8 cellular contexts compared by ENCODE assay signal in genomic region chr1:161962094-161962887, GRCh38.
DNase-seq lines count a peak whose midpoint lies in the region; ATAC-seq and TF ChIP-seq lines count a peak whose summit lies in the region.

No MANE protein-coding gene starts in this region.

- peaks cover 30% of the 10 kb centered on the region for H3K36me3 Mint-ChIP-seq in activated T-helper 1 cell treated with anti-CD3 and anti-CD28 coated beads, Interleukin-12 subunit alpha, Interleukin-12 subunit beta, Interleukin-2, Interleukin-4 antibody, amounts not matched to agents 30 ng/mL and 10 ng/mL and 1 ng/mL, durations not matched to agents 14 hours and 24 hours and 36 hours (ENCODE audit: low read depth)

- peak overlapping the region; percentile 89 for H3K27ac Mint-ChIP-seq in activated T-helper 1 cell treated with anti-CD3 and anti-CD28 coated beads, Interleukin-12 subunit alpha, Interleukin-12 subunit beta, Interleukin-2, Interleukin-4 antibody, amounts not matched to agents 30 ng/mL and 10 ng/mL and 1 ng/mL, durations not matched to agents 14 hours and 24 hours and 36 hours

- no peaks in the 10 kb centered on the region for H3K9me3 ChIP-seq in AG04450 (ENCODE audit: control insufficient read depth, insufficient read depth, low read length)

- intact Hi-C loops in activated T-helper 1 cell treated with anti-CD3 and anti-CD28 coated beads, Interleukin-12 subunit alpha, Interleukin-12 subunit beta, Interleukin-2, Interleukin-4 antibody, amounts not matched to agents 30 ng/mL and 10 ng/mL and 1 ng/mL, durations not matched to agents 14 hours and 24 hours and 36 hours (cut with micrococcal nuclease): loop anchor here (1.0 kb wide), 3 partner anchors 47 to 599 kb away; partner anchors contain the start of gene UAP1

- peak overlapping the region; percentile 55 for H3K4me3 ChIP-seq in AG04450 (ENCODE audit: low read depth, low read length)

- no peaks in the 10 kb centered on the region for H3K27me3 ChIP-seq in AG04450 (ENCODE audit: control insufficient read depth, insufficient read depth, low read length)

- DNase-seq in AG04450 (ENCODE audit: low read depth, low spot score) (peak; percentile 56), hepatic stellate cell (ENCODE audit: low spot score) (peak; percentile 78), GOT3 (lab: John Stamatoyannopoulos, UW) (no peak), NOMO-1 (lab: John Stamatoyannopoulos, UW; ENCODE audit: unreplicated experiment in 2 of 2) (no peak)
- peak; percentile 5 for DNase-seq in activated T-helper 1 cell treated with anti-CD3 and anti-CD28 coated beads, Interleukin-12 subunit alpha, Interleukin-12 subunit beta, Interleukin-2, Interleukin-4 antibody, amounts not matched to agents 30 ng/mL and 10 ng/mL and 1 ng/mL, durations not matched to agents 14 hours and 24 hours and 36 hours (ENCODE audit: low spot score)
- DNase-seq in stimulated activated CD8-positive, alpha-beta memory T cell treated with anti-CD3 and anti-CD28 coated beads, Interleukin-7, amount 100 ng/mL, for 48 hours (ENCODE audit: extremely low read depth in 1 of 2, low read depth in 1 of 2): peak; percentile 11

- CTCF ChIA-PET in AG04450 (lab: Charles Lee): interaction anchor here (1.0 to 1.2 kb wide), 2 partner anchors 75 to 170 kb away, joined by 3 to 5 read pairs; no protein-coding TSS in a partner anchor

- H3K27ac ChIP-seq in AG04450 (ENCODE audit: low read depth, low read length): peak overlapping the region; percentile 96

- peaks cover 19% of the 10 kb centered on the region for H3K4me1 Mint-ChIP-seq in activated T-helper 1 cell treated with anti-CD3 and anti-CD28 coated beads, Interleukin-12 subunit alpha, Interleukin-12 subunit beta, Interleukin-2, Interleukin-4 antibody, amounts not matched to agents 30 ng/mL and 10 ng/mL and 1 ng/mL, durations not matched to agents 14 hours and 24 hours and 36 hours (ENCODE audit: low read depth)

- no peaks in the 10 kb centered on the region for H3K9me3 Mint-ChIP-seq in activated T-helper 1 cell treated with anti-CD3 and anti-CD28 coated beads, Interleukin-12 subunit alpha, Interleukin-12 subunit beta, Interleukin-2, Interleukin-4 antibody, amounts not matched to agents 30 ng/mL and 10 ng/mL and 1 ng/mL, durations not matched to agents 14 hours and 24 hours and 36 hours

- peak overlapping the region; percentile 77 for H3K4me3 Mint-ChIP-seq in activated T-helper 1 cell treated with anti-CD3 and anti-CD28 coated beads, Interleukin-12 subunit alpha, Interleukin-12 subunit beta, Interleukin-2, Interleukin-4 antibody, amounts not matched to agents 30 ng/mL and 10 ng/mL and 1 ng/mL, durations not matched to agents 14 hours and 24 hours and 36 hours

- TF ChIP-seq CTCF in AG04450 (IDR thresholded peaks at IDR 0.05; ENCODE audit: low read depth, low read length): no peak

- no peaks in the 10 kb centered on the region for H3K27me3 Mint-ChIP-seq in activated T-helper 1 cell treated with anti-CD3 and anti-CD28 coated beads, Interleukin-12 subunit alpha, Interleukin-12 subunit beta, Interleukin-2, Interleukin-4 antibody, amounts not matched to agents 30 ng/mL and 10 ng/mL and 1 ng/mL, durations not matched to agents 14 hours and 24 hours and 36 hours (ENCODE audit: insufficient read depth)

- POLR2A ChIA-PET in AG04450 (lab: Yijun Ruan, JAX): no interaction called here

- ATAC-seq in GM19395 (IDR thresholded peaks at IDR 0.05; ENCODE audit: unreplicated experiment) (peak; percentile 86), HG03442 (IDR thresholded peaks at IDR 0.05; ENCODE audit: unreplicated experiment) (peak; percentile 95)

Comparison
In these comparisons a context has a peak if more than half of its experiments do, and no peak if none do; other contexts are left out.
1. DNase-seq: peak in AG04450 (single experiment), activated T-helper 1 cell treated with anti-CD3 and anti-CD28 coated beads, Interleukin-12 subunit alpha, Interleukin-12 subunit beta, Interleukin-2, Interleukin-4 antibody, amounts not matched to agents 30 ng/mL and 10 ng/mL and 1 ng/mL, durations not matched to agents 14 hours and 24 hours and 36 hours (single experiment), hepatic stellate cell (single experiment) and stimulated activated CD8-positive, alpha-beta memory T cell treated with anti-CD3 and anti-CD28 coated beads, Interleukin-7, amount 100 ng/mL, for 48 hours (2 of 2); none in GOT3 (single experiment) and NOMO-1 (0 of 2).